In the genomic region with DNA sequence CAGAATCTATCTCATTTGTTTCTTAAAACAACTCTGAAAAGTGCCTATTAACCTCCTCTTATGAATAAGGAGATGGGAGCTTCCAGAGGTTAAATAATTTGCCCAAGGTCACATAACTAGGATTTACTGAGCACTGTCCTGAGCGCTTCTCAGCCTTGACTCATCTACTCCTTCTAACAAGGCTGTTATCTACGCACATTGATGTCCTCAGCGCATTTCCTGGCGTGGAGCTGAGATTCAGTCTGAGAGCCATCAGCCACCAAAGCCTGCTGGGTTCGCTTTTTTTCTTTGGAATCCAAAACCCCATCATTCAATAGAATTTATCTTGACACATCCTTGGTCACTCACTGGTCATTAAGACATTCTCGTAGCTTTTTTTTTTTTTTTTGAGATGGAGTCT, we compare ENCODE assay signal across 35 cellular contexts. TPM values are rescaled to one million over a fixed set of nuclear protein-coding genes. Genes with fewer than 3 reads are reported as not detected.
"Had no signal": no experiment of that assay in that cellular context is flagged by ENCODE, and none has a peak within 500 bp of the region (broad histone marks: within the 10 kb centered on the region; RNA-seq: fewer than 3 reads in every experiment).

No MANE protein-coding gene starts in this region.

- H3K9me3 Mint-ChIP-seq: activated CD4-positive, alpha-beta memory T cell treated with anti-CD3 and anti-CD28 coated beads for 36 hours; activated CD4-positive, alpha-beta T cell treated with anti-CD3 and anti-CD28 coated beads, Interleukin-2, amount 10 ng/mL, durations not matched to agents 24 days and 14 days; activated naive CD4-positive, alpha-beta T cell treated with anti-CD3 and anti-CD28 coated beads for 36 hours; activated naive CD4-positive, alpha-beta T cell treated with anti-CD3 and anti-CD28 coated beads, Interleukin-2, amount 50 U/mL, for 24 hours; activated naive CD8-positive, alpha-beta T cell treated with anti-CD3 and anti-CD28 coated beads for 36 hours; activated naive CD8-positive, alpha-beta T cell treated with anti-CD3 and anti-CD28 coated beads, Interleukin-2, amount 50 U/mL, for 24 hours; activated T-helper 1 cell treated with anti-CD3 and anti-CD28 coated beads, Interleukin-12 subunit alpha, Interleukin-12 subunit beta, Interleukin-2, Interleukin-4 antibody, amounts not matched to agents 30 ng/mL and 10 ng/mL and 1 ng/mL, durations not matched to agents 14 hours and 24 hours and 36 hours; activated T-helper 2 cell treated with anti-CD3 and anti-CD28 coated beads, Interferon-gamma antibody, Interleukin-2, Interleukin-4, amounts not matched to agents 10 μg/mL and 5 μg/mL and 100 μg/mL, durations not matched to agents 14 hours and 24 hours and 36 hours; effector memory CD8-positive, alpha-beta T cell; T-helper 2 cell treated with Interferon-gamma antibody and Interleukin-4, amounts not matched to agents 5 μg/mL and 100 μg/mL, for 36 hours had no signal

- H3K36me3 Mint-ChIP-seq: activated CD4-positive, alpha-beta memory T cell treated with anti-CD3 and anti-CD28 coated beads for 36 hours; activated CD8-positive, alpha-beta memory T cell treated with anti-CD3 and anti-CD28 coated beads, Interleukin-2, amount 10 ng/mL, durations not matched to agents 7 days and 5 days; activated naive CD4-positive, alpha-beta T cell treated with anti-CD3 and anti-CD28 coated beads, Interleukin-2, amount 50 U/mL, for 24 hours; activated naive CD8-positive, alpha-beta T cell treated with anti-CD3 and anti-CD28 coated beads for 36 hours had no signal

- H3K9me3 ChIP-seq: esophagus squamous epithelium, gastrocnemius medialis, heart left ventricle had no signal

- H3K4me3 Mint-ChIP-seq: activated CD4-positive, alpha-beta memory T cell treated with anti-CD3 and anti-CD28 coated beads for 36 hours; activated CD4-positive, alpha-beta T cell treated with anti-CD3 and anti-CD28 coated beads for 36 hours; activated CD4-positive, alpha-beta T cell treated with anti-CD3 and anti-CD28 coated beads, Interleukin-2, amount 10 ng/mL, durations not matched to agents 24 days and 14 days; activated CD8-positive, alpha-beta memory T cell treated with anti-CD3 and anti-CD28 coated beads, Interleukin-2, amount 10 ng/mL, durations not matched to agents 7 days and 5 days; activated CD8-positive, alpha-beta T cell treated with anti-CD3 and anti-CD28 coated beads, Interleukin-2, amount 10 ng/mL, durations not matched to agents 7 days and 5 days; activated naive CD4-positive, alpha-beta T cell treated with anti-CD3 and anti-CD28 coated beads for 36 hours; activated naive CD4-positive, alpha-beta T cell treated with anti-CD3 and anti-CD28 coated beads, Interleukin-2, amount 50 U/mL, for 24 hours; activated naive CD8-positive, alpha-beta T cell treated with anti-CD3 and anti-CD28 coated beads for 36 hours; activated naive CD8-positive, alpha-beta T cell treated with anti-CD3 and anti-CD28 coated beads, Interleukin-2, amount 50 U/mL, for 24 hours; activated T-helper 1 cell treated with anti-CD3 and anti-CD28 coated beads, Interleukin-12 subunit alpha, Interleukin-12 subunit beta, Interleukin-2, Interleukin-4 antibody, amounts not matched to agents 30 ng/mL and 10 ng/mL and 1 ng/mL, durations not matched to agents 14 hours and 24 hours and 36 hours; effector memory CD8-positive, alpha-beta T cell; T-helper 17 cell; T-helper 2 cell treated with Interferon-gamma antibody and Interleukin-4, amounts not matched to agents 5 μg/mL and 100 μg/mL, for 36 hours had no signal

- H3K27me3 ChIP-seq: brain microvascular endothelial cell, foreskin keratinocyte, gastrocnemius medialis, heart left ventricle had no signal

- H3K27ac Mint-ChIP-seq: activated CD4-positive, alpha-beta memory T cell treated with anti-CD3 and anti-CD28 coated beads for 36 hours; activated CD4-positive, alpha-beta T cell treated with anti-CD3 and anti-CD28 coated beads for 36 hours; activated CD4-positive, alpha-beta T cell treated with anti-CD3 and anti-CD28 coated beads, Interleukin-2, amount 10 ng/mL, durations not matched to agents 24 days and 14 days; activated CD8-positive, alpha-beta memory T cell treated with anti-CD3 and anti-CD28 coated beads, Interleukin-2, amount 10 ng/mL, durations not matched to agents 7 days and 5 days; activated CD8-positive, alpha-beta T cell treated with anti-CD3 and anti-CD28 coated beads, Interleukin-2, amount 10 ng/mL, durations not matched to agents 7 days and 5 days; activated naive CD4-positive, alpha-beta T cell treated with anti-CD3 and anti-CD28 coated beads for 36 hours; activated naive CD4-positive, alpha-beta T cell treated with anti-CD3 and anti-CD28 coated beads, Interleukin-2, amount 50 U/mL, for 24 hours; activated naive CD8-positive, alpha-beta T cell treated with anti-CD3 and anti-CD28 coated beads for 36 hours; activated naive CD8-positive, alpha-beta T cell treated with anti-CD3 and anti-CD28 coated beads, Interleukin-2, amount 50 U/mL, for 24 hours; activated T-helper 1 cell treated with anti-CD3 and anti-CD28 coated beads, Interleukin-12 subunit alpha, Interleukin-12 subunit beta, Interleukin-2, Interleukin-4 antibody, amounts not matched to agents 30 ng/mL and 10 ng/mL and 1 ng/mL, durations not matched to agents 14 hours and 24 hours and 36 hours; activated T-helper 2 cell treated with anti-CD3 and anti-CD28 coated beads, Interferon-gamma antibody, Interleukin-2, Interleukin-4, amounts not matched to agents 10 μg/mL and 5 μg/mL and 100 μg/mL, durations not matched to agents 14 hours and 24 hours and 36 hours; effector memory CD8-positive, alpha-beta T cell; T-helper 17 cell; T-helper 2 cell treated with Interferon-gamma antibody and Interleukin-4, amounts not matched to agents 5 μg/mL and 100 μg/mL, for 36 hours had no signal

- H3K36me3 ChIP-seq: brain microvascular endothelial cell, esophagus squamous epithelium, gastrocnemius medialis, heart left ventricle, WERI-Rb-1 had no signal

- H3K4me3 ChIP-seq: esophagus squamous epithelium, gastrocnemius medialis, heart left ventricle had no signal

- DNase-seq: activated CD4-positive, alpha-beta memory T cell treated with anti-CD3 and anti-CD28 coated beads for 36 hours; activated CD4-positive, alpha-beta T cell treated with anti-CD3 and anti-CD28 coated beads for 36 hours; activated CD4-positive, alpha-beta T cell treated with anti-CD3 and anti-CD28 coated beads, Interleukin-2, amount 10 ng/mL, durations not matched to agents 24 days and 14 days; activated CD4-positive, CD25-positive, alpha-beta regulatory T cell; activated CD4-positive, CD25-positive, alpha-beta regulatory T cell treated with anti-CD3 and anti-CD28 coated beads, Interleukin-2, amount 50 U/mL, for 72 hours; activated CD8-positive, alpha-beta memory T cell treated with anti-CD3 and anti-CD28 coated beads, Interleukin-2, amount 10 ng/mL, durations not matched to agents 7 days and 5 days; activated CD8-positive, alpha-beta memory T cell treated with anti-CD3 and anti-CD28 coated beads, Interleukin-2, amount 50 U/mL, for 4 hours; activated CD8-positive, alpha-beta T cell treated with anti-CD3 and anti-CD28 coated beads, Interleukin-2, amount 10 ng/mL, durations not matched to agents 7 days and 5 days; activated effector memory CD4-positive, alpha-beta T cell treated with anti-CD3 and anti-CD28 coated beads, Interleukin-2, amount 50 U/mL, for 16 hours; activated naive CD4-positive, alpha-beta T cell treated with anti-CD3 and anti-CD28 coated beads for 36 hours; activated naive CD8-positive, alpha-beta T cell treated with anti-CD3 and anti-CD28 coated beads for 36 hours; activated naive CD8-positive, alpha-beta T cell treated with anti-CD3 and anti-CD28 coated beads, Interleukin-2, amount 50 U/mL, for 24 hours; activated T-cell treated with anti-CD3 and anti-CD28 coated beads, Interleukin-2, amount 50 U/mL, for 1 hour; activated T-cell treated with anti-CD3 and anti-CD28 coated beads, Interleukin-2, amount 50 U/mL, for 48 hours; amniotic stem cell; anterior cingulate cortex; brain microvascular endothelial cell; caudate nucleus; cortex of kidney; dermis blood vessel endothelial cell; effector CD4-positive, alpha-beta T cell; effector memory CD8-positive, alpha-beta T cell; esophagus squamous epithelium; foreskin keratinocyte; gastrocnemius medialis; glutamatergic neuron; heart left ventricle; T-helper 1 cell; T-helper 17 cell; T1000; WERI-Rb-1 had no signal

- H3K27me3 Mint-ChIP-seq: activated naive CD4-positive, alpha-beta T cell treated with anti-CD3 and anti-CD28 coated beads, Interleukin-2, amount 50 U/mL, for 24 hours had no signal

- H3K27ac ChIP-seq: brain microvascular endothelial cell, esophagus squamous epithelium, foreskin keratinocyte, gastrocnemius medialis, heart left ventricle, WERI-Rb-1 had no signal

- ATAC-seq: activated CD4-positive, alpha-beta T cell treated with anti-CD3 and anti-CD28 coated beads for 36 hours; activated CD8-positive, alpha-beta memory T cell treated with anti-CD3 and anti-CD28 coated beads, Interleukin-2, amount 10 ng/mL, durations not matched to agents 7 days and 5 days; activated CD8-positive, alpha-beta T cell treated with anti-CD3 and anti-CD28 coated beads, Interleukin-2, amount 10 ng/mL, durations not matched to agents 7 days and 5 days; activated naive CD8-positive, alpha-beta T cell treated with anti-CD3 and anti-CD28 coated beads, Interleukin-2, amount 50 U/mL, for 24 hours; effector memory CD8-positive, alpha-beta T cell; foreskin keratinocyte; gastrocnemius medialis; heart left ventricle; T-helper 17 cell had no signal

- H3K4me1 ChIP-seq: foreskin keratinocyte, gastrocnemius medialis had no signal

RNA-seq across cellular contexts. Expression of a gene that starts 29.3 kb away (rescaled TPM):
- total RNA-seq: activated CD4-positive, alpha-beta T cell treated with anti-CD3 and anti-CD28 coated beads, Interleukin-2, amount 10 ng/mL, durations not matched to agents 24 days and 14 days; T-helper 17 cell had no signal
